ENCODE assay signal across 24 cellular contexts in genomic region chr15:49673861-49674260, GRCh38.
"Had no signal": no experiment of that assay in that cellular context is flagged by ENCODE, and none has a peak within 500 bp of the region (broad histone marks: within the 10 kb centered on the region; RNA-seq: fewer than 3 reads in every experiment).

No MANE protein-coding gene starts in this region.

- H3K27me3 ChIP-seq: heart right ventricle, thyroid gland, upper lobe of left lung had no signal

- H3K9me3 ChIP-seq: heart right ventricle, left ventricle myocardium inferior, thyroid gland, upper lobe of left lung had no signal

- DNase-seq: activated CD4-positive, alpha-beta memory T cell treated with anti-CD3 and anti-CD28 coated beads, Interleukin-2, amount 10 ng/mL, durations not matched to agents 7 days and 5 days; activated CD4-positive, alpha-beta T cell treated with anti-CD3 and anti-CD28 coated beads for 1 hour; activated CD4-positive, alpha-beta T cell treated with anti-CD3 and anti-CD28 coated beads, Interleukin-2, amount 10 ng/mL, durations not matched to agents 7 days and 5 days; activated CD8-positive, alpha-beta memory T cell treated with anti-CD3 and anti-CD28 coated beads, Interleukin-2, amount 50 U/mL, for 48 hours; activated gamma-delta T cell; activated naive CD4-positive, alpha-beta T cell treated with anti-CD3 and anti-CD28 coated beads, Interleukin-2, amount 10 ng/mL, durations not matched to agents 7 days and 5 days; activated naive CD8-positive, alpha-beta T cell treated with anti-CD3 and anti-CD28 coated beads, Interleukin-2, amount 10 ng/mL, durations not matched to agents 7 days and 5 days; activated T-cell treated with anti-CD3 and anti-CD28 coated beads, Interleukin-2, amount 50 U/mL, for 24 hours; amniotic stem cell; central memory CD4-positive, alpha-beta T cell; foreskin melanocyte; heart right ventricle; left ventricle myocardium inferior; retina; stimulated activated CD4-positive, alpha-beta T cell treated with anti-CD3 and anti-CD28 coated beads, Interleukin-12 subunit alpha, Interleukin-12 subunit beta, amount 100 ng/mL, for 4 hours; stimulated activated CD4-positive, alpha-beta T cell treated with anti-CD3 and anti-CD28 coated beads, Interleukin-4, amount 100 ng/mL, for 24 hours; substantia nigra; T1000; thyroid gland; upper lobe of left lung had no signal

- H3K4me1 ChIP-seq: heart right ventricle, left ventricle myocardium inferior, upper lobe of left lung had no signal

- ATAC-seq: esophagus mucosa; heart right ventricle; stimulated activated effector memory CD8-positive, alpha-beta T cell treated with anti-CD3 and anti-CD28 coated beads, Interleukin-12 subunit alpha, Interleukin-12 subunit beta, amount 100 ng/mL, for 72 hours had no signal

- H3K27ac ChIP-seq: left ventricle myocardium inferior, thyroid gland, upper lobe of left lung had no signal

- H3K4me3 ChIP-seq: heart right ventricle, left ventricle myocardium inferior, lung, skin epidermis, thyroid gland, upper lobe of left lung had no signal

- H3K36me3 ChIP-seq: heart right ventricle, left ventricle myocardium inferior, thyroid gland, upper lobe of left lung had no signal
